9 cellular contexts compared by ENCODE assay signal in the genomic region with DNA sequence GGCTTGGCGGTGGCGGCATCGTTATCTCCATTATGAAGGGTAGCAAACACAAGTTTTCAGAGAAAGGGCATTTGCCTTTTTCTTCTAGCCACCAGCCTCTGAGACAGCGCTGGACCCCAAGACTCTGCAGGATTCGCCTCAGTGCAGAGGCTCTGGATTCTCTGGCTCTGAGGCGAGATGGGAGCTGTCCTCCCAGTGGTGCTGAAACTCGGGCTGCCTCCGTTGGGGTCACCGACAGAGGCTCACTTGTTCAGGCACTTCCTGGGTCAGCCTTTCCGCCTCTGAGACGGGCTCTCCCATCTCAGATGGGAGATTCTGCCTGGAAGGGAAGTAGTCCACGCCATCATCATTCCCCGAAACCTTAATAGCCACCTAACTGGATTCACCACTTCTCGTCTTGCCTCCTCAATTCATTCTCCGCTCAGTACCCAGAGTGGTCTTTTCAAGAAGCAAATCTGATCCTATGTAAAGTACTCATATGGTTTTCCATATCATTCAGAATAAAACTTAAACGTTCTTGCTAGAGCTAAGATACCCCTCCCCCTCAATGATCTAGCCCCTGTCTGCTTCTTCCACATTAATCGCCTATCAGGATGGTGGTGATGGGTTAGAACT.
A peak's percentile ranks its signal among the peaks of the same experiment; 100 is the strongest.
DNase-seq lines count a peak whose midpoint lies in the region; ATAC-seq, FAIRE-seq and TF ChIP-seq lines count a peak whose summit lies in the region.
"Had no signal": no experiment of that assay in that cellular context is flagged by ENCODE, and none has a peak within 500 bp of the region (broad histone marks: within the 10 kb centered on the region; RNA-seq: fewer than 3 reads in every experiment).

No MANE protein-coding gene starts in this region.

- H3K4me3 Mint-ChIP-seq in activated naive CD8-positive, alpha-beta T cell treated with anti-CD3 and anti-CD28 coated beads, Interleukin-2, amount 10 ng/mL, durations not matched to agents 7 days and 5 days: no peak overlapping the region
- H3K4me3 Mint-ChIP-seq: immature natural killer cell had no signal

- ATAC-seq in activated naive CD8-positive, alpha-beta T cell treated with anti-CD3 and anti-CD28 coated beads, Interleukin-2, amount 10 ng/mL, durations not matched to agents 7 days and 5 days (ENCODE audit: low read depth): no peak
- ATAC-seq in left colon: peak; percentile 62
- ATAC-seq in GM18502 (IDR thresholded peaks at IDR 0.05; ENCODE audit: poor library complexity, unreplicated experiment): no peak
- no peak for ATAC-seq in GM19351 (IDR thresholded peaks at IDR 0.05; ENCODE audit: unreplicated experiment)

- DNase-seq in AG20443 (ENCODE audit: low spot score) (peak; percentile 81), HuH-7.5 (ENCODE audit: low spot score) (peak; percentile 86), left colon (peak in 1 of 2 donors; percentile 54), GM12892 (ENCODE audit: insufficient read length) (no peak), putamen (ENCODE audit: low spot score) (no peak)
- DNase-seq in activated naive CD8-positive, alpha-beta T cell treated with anti-CD3 and anti-CD28 coated beads, Interleukin-2, amount 10 ng/mL, durations not matched to agents 7 days and 5 days: peak; percentile 76

- peaks cover 2% of the 10 kb centered on the region for H3K4me1 Mint-ChIP-seq in activated naive CD8-positive, alpha-beta T cell treated with anti-CD3 and anti-CD28 coated beads, Interleukin-2, amount 10 ng/mL, durations not matched to agents 7 days and 5 days

- no peak for FAIRE-seq in GM12892 (lab: Jason Lieb, UNC)

- no peak for TF ChIP-seq POLR2A in GM12892 (IDR thresholded peaks at IDR 0.05; ENCODE audit: low read depth, low read length)

- POLR2A ChIA-PET in activated naive CD8-positive, alpha-beta T cell treated with anti-CD3 and anti-CD28 coated beads, Interleukin-2, amount 10 ng/mL, durations not matched to agents 7 days and 5 days (lab: Charles Lee): no interaction called here

- H3K36me3 Mint-ChIP-seq in activated naive CD8-positive, alpha-beta T cell treated with anti-CD3 and anti-CD28 coated beads, Interleukin-2, amount 10 ng/mL, durations not matched to agents 7 days and 5 days: no peaks in the 10 kb centered on the region
- H3K36me3 Mint-ChIP-seq: immature natural killer cell had no signal

- no peak overlapping the region for H3K27ac Mint-ChIP-seq in activated naive CD8-positive, alpha-beta T cell treated with anti-CD3 and anti-CD28 coated beads, Interleukin-2, amount 10 ng/mL, durations not matched to agents 7 days and 5 days
- H3K27ac Mint-ChIP-seq: immature natural killer cell had no signal

- H3K27me3 Mint-ChIP-seq in activated naive CD8-positive, alpha-beta T cell treated with anti-CD3 and anti-CD28 coated beads, Interleukin-2, amount 10 ng/mL, durations not matched to agents 7 days and 5 days: peaks cover 66% of the 10 kb centered on the region

- no peaks in the 10 kb centered on the region for H3K9me3 Mint-ChIP-seq in activated naive CD8-positive, alpha-beta T cell treated with anti-CD3 and anti-CD28 coated beads, Interleukin-2, amount 10 ng/mL, durations not matched to agents 7 days and 5 days
- H3K9me3 Mint-ChIP-seq: immature natural killer cell had no signal

- intact Hi-C loops in left colon (cut with DNase I, micrococcal nuclease): no loop called here

Comparison
In these comparisons a context has a peak if more than half of its experiments do, and no peak if none do; other contexts are left out.
1. DNase-seq: peak in AG20443 (single experiment), HuH-7.5 (single experiment) and activated naive CD8-positive, alpha-beta T cell treated with anti-CD3 and anti-CD28 coated beads, Interleukin-2, amount 10 ng/mL, durations not matched to agents 7 days and 5 days (single experiment); none in GM12892 (single experiment) and putamen (single experiment).